Comparison of ENCODE assay signal across 8 cellular contexts in the genomic region with DNA sequence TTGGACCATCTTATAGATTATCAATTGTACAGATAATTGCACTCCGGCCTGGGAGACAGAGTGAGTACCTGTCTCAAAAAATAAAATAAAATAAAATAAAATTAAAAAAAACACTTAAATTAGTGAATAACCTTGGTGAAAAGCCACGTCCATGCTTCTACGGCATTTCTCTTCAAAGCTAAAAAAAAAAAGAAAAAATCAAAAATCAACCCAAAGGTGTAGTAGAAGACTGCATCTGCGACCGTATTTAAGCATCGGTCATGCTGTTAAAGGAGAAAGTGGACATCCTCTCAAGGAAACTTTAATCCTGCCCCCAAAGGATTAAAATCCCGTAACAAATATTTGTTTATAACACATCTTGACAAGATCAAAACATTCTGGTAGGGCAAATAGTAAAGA. TPM values are rescaled to one million over a fixed set of nuclear protein-coding genes. Genes with fewer than 3 reads are reported as not detected.
DNase-seq lines count a peak whose midpoint lies in the region; ATAC-seq and TF ChIP-seq lines count a peak whose summit lies in the region.

No MANE protein-coding gene starts in this region.

- peak overlapping the region; percentile 92 for H3K4me2 ChIP-seq in DOHH2 (ENCODE audit: low read length)

- intact Hi-C loops in esophagus muscularis mucosa (cut with DNase I): loop anchor here (5.0 to 10.0 kb wide), 3 partner anchors 149 to 383 kb away; partner anchors contain the start of genes GAREM1 and TRAPPC8

- 36% methylated on average over 7 of the region's 7 CpGs for WGBS in esophagus muscularis mucosa

- H3K4me3 ChIP-seq in DOHH2 (ENCODE audit: low read length) (peak overlapping the region; percentile 76), esophagus muscularis mucosa (peak overlapping the region; percentile 75 to 93 (median 86))

- peak overlapping the region; percentile 98 for H3K27ac Mint-ChIP-seq in progenitor cell of endocrine pancreas

- H3K27me3 ChIP-seq in DOHH2 (ENCODE audit: control insufficient read depth, low read length) (no peaks in the 10 kb centered on the region), esophagus muscularis mucosa (no peaks in the 10 kb centered on the region)

- ATAC-seq in HG02970 (IDR thresholded peaks at IDR 0.05; ENCODE audit: low FRiP score, unreplicated experiment): no peak

- peaks cover 6% of the 10 kb centered on the region for H3F3A ChIP-seq in DOHH2 (ENCODE audit: control insufficient read depth, insufficient read depth)

- H4K20me1 ChIP-seq in DOHH2 (ENCODE audit: control insufficient read depth, insufficient read depth, low read depth, low read length): peaks cover 24% of the 10 kb centered on the region

- TF ChIP-seq CTCF in DOHH2 (IDR thresholded peaks at IDR 0.05; ENCODE audit: low read depth, low read length, poor library complexity, severe bottlenecking) (no peak), RWPE1 (conservative IDR thresholded peaks at IDR 0.05; ENCODE audit: low read depth) (no peak), esophagus muscularis mucosa (IDR thresholded peaks at IDR 0.05) (no peak), progenitor cell of endocrine pancreas (IDR thresholded peaks at IDR 0.05; ENCODE audit: unreplicated experiment) (no peak)

- H3K27me3 Mint-ChIP-seq in progenitor cell of endocrine pancreas: no peaks in the 10 kb centered on the region

- H3K36me3 ChIP-seq in DOHH2 (ENCODE audit: control insufficient read depth, low read length) (peaks cover 36% of the 10 kb centered on the region), esophagus muscularis mucosa (peaks cover 0 to 3% (median 0%) of the 10 kb centered on the region in 4 donors)

- no peak for TF ChIP-seq POLR2A in esophagus muscularis mucosa (IDR thresholded peaks at IDR 0.05; ENCODE audit: low read depth)

- no peaks in the 10 kb centered on the region for H3K9me2 ChIP-seq in DOHH2 (replicated peaks; ENCODE audit: control insufficient read depth, low read length)

- CTCF ChIA-PET in RWPE1 (lab: Yijun Ruan, JAX): interaction anchor here (0.7 kb wide), 1 partner anchor 277 kb away, joined by 3 read pairs; no protein-coding TSS in a partner anchor

- H3K9me3 ChIP-seq in DOHH2 (ENCODE audit: control insufficient read depth, insufficient read depth, low read length): no peaks in the 10 kb centered on the region
- no peaks in the 10 kb centered on the region for H3K9me3 ChIP-seq in esophagus muscularis mucosa

- H3K27ac ChIP-seq in DOHH2 (ENCODE audit: low read depth, low read length) (peak overlapping the region; percentile 94), RWPE1 (peak overlapping the region; percentile 99), esophagus muscularis mucosa (replicated peaks in 1 of 4) (peak overlapping the region; percentile 99 to 100 (median 100))

- peaks cover 21% of the 10 kb centered on the region for H3K4me1 Mint-ChIP-seq in progenitor cell of endocrine pancreas (ENCODE audit: low read depth)

- POLR2A ChIA-PET in RWPE1 (lab: Yijun Ruan, JAX; ENCODE audit: low non-redundant PET): interaction anchor here (0.7 kb wide), 1 partner anchor 73 kb away, joined by 4 read pairs; no protein-coding TSS in a partner anchor

- TF ChIP-seq EP300 in esophagus muscularis mucosa (IDR thresholded peaks at IDR 0.05): no peak

- H3K79me2 ChIP-seq in DOHH2 (ENCODE audit: control insufficient read depth, low read length): peaks cover 39% of the 10 kb centered on the region

- DNase-seq in RWPE1 (ENCODE audit: low spot score) (no peak), esophagus muscularis mucosa (ENCODE audit: extremely low spot score) (no peak), progenitor cell of endocrine pancreas (ENCODE audit: low spot score, unreplicated experiment) (no peak), KG1 (lab: John Stamatoyannopoulos, UW) (no peak), NCI-H510A (lab: John Stamatoyannopoulos, UW) (no peak), cerebellar nuclear complex (lab: John Stamatoyannopoulos, UW) (no peak)

- H3K9me3 Mint-ChIP-seq in progenitor cell of endocrine pancreas (ENCODE audit: low read depth): no peaks in the 10 kb centered on the region

- H3K36me3 Mint-ChIP-seq in progenitor cell of endocrine pancreas (ENCODE audit: insufficient read depth): peaks cover 8% of the 10 kb centered on the region

- peak overlapping the region; percentile 81 for H3K4me3 Mint-ChIP-seq in progenitor cell of endocrine pancreas (ENCODE audit: low read depth)

- H3K4me1 ChIP-seq in DOHH2 (ENCODE audit: control insufficient read depth, low read length) (peaks cover 24% of the 10 kb centered on the region), esophagus muscularis mucosa (peaks cover 22 to 37% (median 36%) of the 10 kb centered on the region in 4 donors)

RNA-seq across cellular contexts. Expression of gene RNF138, which starts 0.3 kb away (rescaled TPM):
- 10 to 100 TPM; 19.5 to 34.1 (median 24.1) TPM for total RNA-seq in esophagus muscularis mucosa
- total RNA-seq in progenitor cell of endocrine pancreas: 46.5 and 48.2 TPM in 2 replicates
